ENCODE assay signal across 1 cellular context in genomic region chr14:68549966-68550705, GRCh38.
TF ChIP-seq lines count a peak whose summit lies in the region.

No MANE protein-coding gene starts in this region.

TF ChIP-seq in Ishikawa, 13 proteins besides CTCF, POLR2A, EP300 and RAD21 (continued from another document):
- TF ChIP-seq, protein P1, sequence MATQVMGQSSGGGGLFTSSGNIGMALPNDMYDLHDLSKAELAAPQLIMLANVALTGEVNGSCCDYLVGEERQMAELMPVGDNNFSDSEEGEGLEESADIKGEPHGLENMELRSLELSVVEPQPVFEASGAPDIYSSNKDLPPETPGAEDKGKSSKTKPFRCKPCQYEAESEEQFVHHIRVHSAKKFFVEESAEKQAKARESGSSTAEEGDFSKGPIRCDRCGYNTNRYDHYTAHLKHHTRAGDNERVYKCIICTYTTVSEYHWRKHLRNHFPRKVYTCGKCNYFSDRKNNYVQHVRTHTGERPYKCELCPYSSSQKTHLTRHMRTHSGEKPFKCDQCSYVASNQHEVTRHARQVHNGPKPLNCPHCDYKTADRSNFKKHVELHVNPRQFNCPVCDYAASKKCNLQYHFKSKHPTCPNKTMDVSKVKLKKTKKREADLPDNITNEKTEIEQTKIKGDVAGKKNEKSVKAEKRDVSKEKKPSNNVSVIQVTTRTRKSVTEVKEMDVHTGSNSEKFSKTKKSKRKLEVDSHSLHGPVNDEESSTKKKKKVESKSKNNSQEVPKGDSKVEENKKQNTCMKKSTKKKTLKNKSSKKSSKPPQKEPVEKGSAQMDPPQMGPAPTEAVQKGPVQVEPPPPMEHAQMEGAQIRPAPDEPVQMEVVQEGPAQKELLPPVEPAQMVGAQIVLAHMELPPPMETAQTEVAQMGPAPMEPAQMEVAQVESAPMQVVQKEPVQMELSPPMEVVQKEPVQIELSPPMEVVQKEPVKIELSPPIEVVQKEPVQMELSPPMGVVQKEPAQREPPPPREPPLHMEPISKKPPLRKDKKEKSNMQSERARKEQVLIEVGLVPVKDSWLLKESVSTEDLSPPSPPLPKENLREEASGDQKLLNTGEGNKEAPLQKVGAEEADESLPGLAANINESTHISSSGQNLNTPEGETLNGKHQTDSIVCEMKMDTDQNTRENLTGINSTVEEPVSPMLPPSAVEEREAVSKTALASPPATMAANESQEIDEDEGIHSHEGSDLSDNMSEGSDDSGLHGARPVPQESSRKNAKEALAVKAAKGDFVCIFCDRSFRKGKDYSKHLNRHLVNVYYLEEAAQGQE (IDR thresholded peaks at IDR 0.05; ENCODE audit: low read depth): no peak
